In genomic region chr3:129413687-129414506, GRCh38 we compare ENCODE assay signal across 7 cellular contexts.
DNase-seq lines count a peak whose midpoint lies in the region; ATAC-seq and TF ChIP-seq lines count a peak whose summit lies in the region.

No MANE protein-coding gene starts in this region.

- peak; percentile 73 for ATAC-seq in GM19328 (IDR thresholded peaks at IDR 0.05; ENCODE audit: unreplicated experiment)
- ATAC-seq in HG03342 (IDR thresholded peaks at IDR 0.05; ENCODE audit: unreplicated experiment) = peak; percentile 82

- TF ChIP-seq CTCF in choroid plexus epithelial cell (conservative IDR thresholded peaks at IDR 0.05; ENCODE audit: low read depth, low read length) (no peak), retinal pigment epithelial cell (conservative IDR thresholded peaks at IDR 0.05; ENCODE audit: low read depth, low read length) (no peak)

- H3K4me3 ChIP-seq in choroid plexus epithelial cell (ENCODE audit: low read depth, low read length) (no peak overlapping the region), retinal pigment epithelial cell (ENCODE audit: low read length) (no peak overlapping the region)

- DNase-seq in choroid plexus epithelial cell (ENCODE audit: low read depth) (peak; percentile 97), retinal pigment epithelial cell (ENCODE audit: low read depth) (peak; percentile 58), NCI-H2029 treated with DMSO at 0.1 percent for 48 hours (lab: John Stamatoyannopoulos, UW) (no peak), NCI-H69 (lab: John Stamatoyannopoulos, UW) (no peak)
- no peak for DNase-seq in stimulated activated CD4-positive, alpha-beta T cell treated with anti-CD3 and anti-CD28 coated beads, Interleukin-4, amount 100 ng/mL, for 1 hour

Comparison
In these comparisons a context has a peak if more than half of its experiments do, and no peak if none do; other contexts are left out.
1. DNase-seq: peak in choroid plexus epithelial cell (single experiment) and retinal pigment epithelial cell (single experiment); none in NCI-H2029 treated with DMSO at 0.1 percent for 48 hours (single experiment), NCI-H69 (single experiment) and stimulated activated CD4-positive, alpha-beta T cell treated with anti-CD3 and anti-CD28 coated beads, Interleukin-4, amount 100 ng/mL, for 1 hour (single experiment).